In genomic region chr16:74637742-74638453, GRCh38 we compare ENCODE assay signal across 20 cellular contexts. TPM values are rescaled to one million over a fixed set of nuclear protein-coding genes. Genes with fewer than 3 reads are reported as not detected.
DNase-seq lines count a peak whose midpoint lies in the region; ATAC-seq, FAIRE-seq and TF ChIP-seq lines count a peak whose summit lies in the region.
"Had no signal": no experiment of that assay in that cellular context is flagged by ENCODE, and none has a peak within 500 bp of the region (broad histone marks: within the 10 kb centered on the region; RNA-seq: fewer than 3 reads in every experiment).

No MANE protein-coding gene starts in this region.

- DNase-seq in MCF 10A (ENCODE audit: unreplicated experiment) (no peak), mammary epithelial cell (no peak), K562 (ENCODE audit: extremely low read depth in 1 of 4, low spot score in 3 of 4) (no peak), brain microvascular endothelial cell (no peak)
- no peak for DNase-seq in activated CD4-positive, alpha-beta T cell treated with anti-CD3 and anti-CD28 coated beads, Interleukin-2, amount 50 U/mL, for 1 hour
- DNase-seq: AML-193, Calu3, DMS53, H7, MV-4-11, NCI-H1417, NCI-H187 treated with DMSO at 0.1 percent for 48 hours, NCI-H2171, NCI-H446 had no signal

- CTCF ChIA-PET in MCF 10A (lab: Yijun Ruan, JAX) (interaction anchor here (1.5 to 6.5 kb wide), 4 partner anchors 13 to 225 kb away, joined by 5 to 31 read pairs (median 8); no protein-coding TSS in a partner anchor), mammary epithelial cell (lab: Charles Lee; ENCODE audit: low non-redundant PET) (no interaction called here), K562 (lab: Yijun Ruan, JAX; ENCODE audit: low intra/inter-chr PET ratio) (no interaction called here)

- H3K27ac Mint-ChIP-seq in MCF 10A (ENCODE audit: low read depth, unreplicated experiment) = peak overlapping the region; percentile 20

- H3K9me1 ChIP-seq in K562 (ENCODE audit: control insufficient read depth, insufficient read depth, low read length) = no peaks in the 10 kb centered on the region

- H3K36me3 ChIP-seq in mammary epithelial cell (ENCODE audit: insufficient read depth, low read length) = peaks cover 34% of the 10 kb centered on the region
- peaks cover 93% of the 10 kb centered on the region for H3K36me3 ChIP-seq in K562 (ENCODE audit: control insufficient read depth, insufficient read depth, low read length)
- peaks cover 2 to 6% (median 2%) of the 10 kb centered on the region in 4 donors for H3K36me3 ChIP-seq in liver (ENCODE audit: control insufficient read depth in 4 of 4, insufficient read depth in 3 of 4, low read depth in 1 of 4, low read length in 3 of 4)
- H3K36me3 ChIP-seq in brain microvascular endothelial cell (replicated peaks) = peaks cover 25% of the 10 kb centered on the region

- TF ChIP-seq RAD21 in K562 (CRISPR knock-in tag; conservative IDR thresholded peaks at IDR 0.05 in 1 of 2, IDR thresholded peaks at IDR 0.05 in 1 of 2) = no peak
- TF ChIP-seq RAD21 in liver (IDR thresholded peaks at IDR 0.05) = no peak

- no peaks in the 10 kb centered on the region for H4K20me1 ChIP-seq in mammary epithelial cell (ENCODE audit: insufficient read depth, low read length)
- no peaks in the 10 kb centered on the region for H4K20me1 ChIP-seq in K562 (replicated peaks; ENCODE audit: control insufficient read depth, insufficient read depth, low read length)

- H2AFZ ChIP-seq in mammary epithelial cell (ENCODE audit: low read depth, low read length) (no peak overlapping the region), K562 (ENCODE audit: low read depth, low read length) (no peak overlapping the region)

- TF ChIP-seq CTCF in MCF 10A (IDR thresholded peaks at IDR 0.05; ENCODE audit: unreplicated experiment) = no peak
- TF ChIP-seq CTCF in mammary epithelial cell (conservative IDR thresholded peaks at IDR 0.05 in 1 of 2, IDR thresholded peaks at IDR 0.05 in 1 of 2; ENCODE audit: extremely low read depth in 1 of 2, insufficient read depth in 1 of 2, low read depth in 1 of 2, low read length in 2 of 2) = no peak
- TF ChIP-seq CTCF in K562 (IDR thresholded peaks at IDR 0.05 in 2 of 3, conservative IDR thresholded peaks at IDR 0.05 in 1 of 3; ENCODE audit: insufficient read depth in 2 of 3, low read depth in 1 of 3, low read length in 3 of 3) = no peak
- no peak for TF ChIP-seq CTCF in liver (IDR thresholded peaks at IDR 0.05; ENCODE audit: low read depth, low read length, missing input control)
- no peak for TF ChIP-seq CTCF in brain microvascular endothelial cell (IDR thresholded peaks at IDR 0.05; ENCODE audit: low read depth, low read length, missing control alignments)

- H3K36me3 Mint-ChIP-seq in MCF 10A (ENCODE audit: insufficient read depth, unreplicated experiment) = peaks cover 83% of the 10 kb centered on the region

- no peaks in the 10 kb centered on the region for H3K9me3 Mint-ChIP-seq in MCF 10A (ENCODE audit: unreplicated experiment)
- H3K9me3 Mint-ChIP-seq: CD14-positive monocyte had no signal

- H3K27me3 Mint-ChIP-seq in MCF 10A (ENCODE audit: insufficient read depth, unreplicated experiment) = no peaks in the 10 kb centered on the region

- POLR2A ChIA-PET in MCF 10A (lab: Yijun Ruan, JAX) = interaction anchor here (1.2 to 1.8 kb wide), 2 partner anchors 28 to 189 kb away, joined by 4 to 8 read pairs; partner anchors contain the start of gene RFWD3
- POLR2A ChIA-PET in K562 (lab: Yijun Ruan, JAX) = interaction anchor here (1.1 to 1.8 kb wide), 4 partner anchors 9 to 176 kb away, joined by 3 to 4 read pairs (median 4); partner anchors contain the start of gene GLG1

- no peak overlapping the region for H3K4me2 ChIP-seq in mammary epithelial cell (ENCODE audit: insufficient read depth, low read depth, low read length)
- no peak overlapping the region for H3K4me2 ChIP-seq in K562 (ENCODE audit: insufficient read depth, low read length)

- no peak overlapping the region for H3K27ac ChIP-seq in mammary epithelial cell (ENCODE audit: insufficient read depth, low read depth, low read length)
- no peak overlapping the region for H3K27ac ChIP-seq in K562 (ENCODE audit: extremely low read depth, low read depth, low read length)
- H3K27ac ChIP-seq in liver (ENCODE audit: low read depth in 1 of 2, low read length in 2 of 2) = peak overlapping the region; percentile 54 to 63
- H3K27ac ChIP-seq in brain microvascular endothelial cell = no peak overlapping the region
- H3K27ac ChIP-seq: HL-60, RWPE1 had no signal

- intact Hi-C loops in MCF 10A (cut with micrococcal nuclease) = no loop called here
- intact Hi-C loops in mammary epithelial cell (cut with micrococcal nuclease) = no loop called here
- intact Hi-C loops in K562 (cut with micrococcal nuclease) = no loop called here

- no peaks in the 10 kb centered on the region for H3K4me1 Mint-ChIP-seq in MCF 10A (ENCODE audit: insufficient read depth, unreplicated experiment)
- H3K4me1 Mint-ChIP-seq: CD14-positive monocyte had no signal

- in situ Hi-C loops in mammary epithelial cell (cut with MboI; ENCODE audit: low sequenced_read_pairs in 2 of 2) = no loop called here
- in situ Hi-C loops in K562 (cut with MboI) = loop anchor here (10.0 kb wide), 1 partner anchor 323 kb away; no protein-coding TSS in a partner anchor
- in situ Hi-C loops in brain microvascular endothelial cell (cut with HindIII; ENCODE audit: low pct_ligation_motif_present, low sequenced_read_pairs) = no loop called here

- no peak for FAIRE-seq in K562 (lab: Jason Lieb, UNC)
- FAIRE-seq: GM19239 had no signal

- H3K4me3 ChIP-seq in mammary epithelial cell (replicated peaks in 1 of 3; ENCODE audit: insufficient read depth in 1 of 3, low read depth in 2 of 3, low read length in 3 of 3) = no peak overlapping the region
- H3K4me3 ChIP-seq in K562 = no peak overlapping the region
- H3K4me3 ChIP-seq in liver (ENCODE audit: low read depth in 1 of 3, low read length in 3 of 3) = no peak overlapping the region
- H3K4me3 ChIP-seq in brain microvascular endothelial cell (ENCODE audit: low read depth, low read length) = no peak overlapping the region

- H3K4me1 ChIP-seq in mammary epithelial cell (ENCODE audit: insufficient read depth, low read length) (no peaks in the 10 kb centered on the region), K562 (replicated peaks in 1 of 2; ENCODE audit: control insufficient read depth in 2 of 2, insufficient read depth in 2 of 2, low read length in 2 of 2) (no peaks in the 10 kb centered on the region), liver (ENCODE audit: control insufficient read depth in 4 of 4, insufficient read depth in 4 of 4, low read length in 3 of 4) (peaks cover 7 to 31% (median 24%) of the 10 kb centered on the region in 4 donors)

- BruUV-seq in MCF 10A (replicated peaks; lab: Mats Ljungman, UMichigan) (no TSS peak), mammary epithelial cell (replicated peaks; lab: Mats Ljungman, UMichigan) (no TSS peak), K562 (replicated peaks; lab: Mats Ljungman, UMichigan) (TSS peak; percentile 9)

- no peaks in the 10 kb centered on the region for H3K9me3 ChIP-seq in mammary epithelial cell (replicated peaks; ENCODE audit: insufficient read depth, low read length)
- H3K9me3 ChIP-seq in K562 (replicated peaks; ENCODE audit: control insufficient read depth, insufficient read depth, low read depth, low read length) = no peaks in the 10 kb centered on the region
- no peaks in the 10 kb centered on the region for H3K9me3 ChIP-seq in liver (ENCODE audit: control insufficient read depth in 4 of 4, low read length in 3 of 4)

- no peak overlapping the region for H3K4me3 Mint-ChIP-seq in MCF 10A (ENCODE audit: unreplicated experiment)
- H3K4me3 Mint-ChIP-seq: CD14-positive monocyte had no signal

- H3K79me2 ChIP-seq in mammary epithelial cell (ENCODE audit: insufficient read depth, low read length) (peaks cover 16% of the 10 kb centered on the region), K562 (ENCODE audit: control insufficient read depth, insufficient read depth, low read length) (no peaks in the 10 kb centered on the region; the same call in 2 of the 3 replicates)

- dilution Hi-C loops in mammary epithelial cell (cut with HindIII; ENCODE audit: low sequenced_read_pairs) = no loop called here

- ATAC-seq in K562 (no peak), HG03439 (IDR thresholded peaks at IDR 0.05; ENCODE audit: unreplicated experiment) (no peak)

- H3K9ac ChIP-seq in mammary epithelial cell (ENCODE audit: insufficient read depth, low read length) (no peak overlapping the region), K562 (ENCODE audit: insufficient read depth in 1 of 2, low read depth in 2 of 2, low read length in 2 of 2) (no peak overlapping the region), liver (ENCODE audit: low read depth in 1 of 2, low read length in 2 of 2) (peak overlapping the region in 1 of 2 donors; percentile 45)

- TF ChIP-seq EP300 in K562 (IDR thresholded peaks at IDR 0.05; ENCODE audit: low read length) = no peak

- TF ChIP-seq POLR2A in K562 (conservative IDR thresholded peaks at IDR 0.05) = no peak

- H3K27me3 ChIP-seq in mammary epithelial cell (ENCODE audit: insufficient read depth, low read length) (no peaks in the 10 kb centered on the region), K562 (ENCODE audit: control insufficient read depth in 2 of 2, insufficient read depth in 2 of 2, low read length in 2 of 2) (no peaks in the 10 kb centered on the region), liver (ENCODE audit: control insufficient read depth in 4 of 4, insufficient read depth in 4 of 4, low read length in 3 of 4) (no peaks in the 10 kb centered on the region), brain microvascular endothelial cell (replicated peaks) (no peaks in the 10 kb centered on the region)

- 96% methylated on average over 7 of the region's 7 CpGs for WGBS in mammary epithelial cell (ENCODE audit: low coverage, missing lambda C conversion rate)
- 85% methylated on average over 7 of the region's 7 CpGs for WGBS in K562 (ENCODE audit: insufficient coverage, low coverage, missing lambda C conversion rate)
- 39% methylated on average over 7 of the region's 7 CpGs for WGBS in liver

RNA-seq across cellular contexts. Expression of gene RFWD3, which starts 28.8 kb away (rescaled TPM):
- total RNA-seq in MCF 10A (2022) (31.2 and 33.7 TPM in 2 replicates), mammary epithelial cell (10 to 100 TPM; 33.2 to 59.3 TPM), K562 (2014; rRNA removed) (68.1 and 71.5 TPM in 2 replicates), K562 (2014; rRNA removed; fragmentation: Illumina TruSeq; extraction: Trizol) (79.0 and 83.5 TPM in 2 replicates), K562 (2015; rRNA removed; fragmentation: Illumina TruSeq; extraction: Trizol) (77.4 and 86.1 TPM in 2 replicates), K562 (2021) (111 and 121 TPM in 2 replicates), liver (10 to 100 TPM; 14.5 to 21.8 TPM)
- polyA plus RNA-seq in mammary epithelial cell (39.5 TPM), K562 (2011; rRNA removed) (87.1 and 111 TPM in 2 replicates), K562 (2014; fragmentation: Illumina TruSeq; extraction: Trizol) (89.1 and 93.1 TPM in 2 replicates), K562 (2014; fragmentation: Nextera tagmentation; extraction: Ambion mirVana) (10 to 100 TPM; 20.8 to 55.5 TPM), K562 (2014; rRNA removed) (70.1 and 75.2 TPM in 2 replicates), liver (1 to 10 TPM; 2.4 to 3.6 TPM)
- polyA minus RNA-seq in mammary epithelial cell = 234 TPM
- total RNA-seq in K562 (2011; cell fraction: chromatin; rRNA removed; ENCODE audit: low replicate concordance) = 202 and 277 TPM in 2 replicates
- 120 and 121 TPM in 2 replicates for total RNA-seq in K562 (2011; cell fraction: nucleolus; rRNA removed)
- total RNA-seq in K562 (2011; cell fraction: nucleoplasm; rRNA removed) = 204 and 261 TPM in 2 replicates
- polyA plus RNA-seq in K562 (2011; cell fraction: cytosol; rRNA removed) = 75.3 and 82.0 TPM in 2 replicates
- 53.1 and 58.5 TPM in 2 replicates for polyA plus RNA-seq in K562 (2011; cell fraction: nucleus; rRNA removed)
- 47.4 and 51.1 TPM in 2 replicates for polyA plus RNA-seq in K562 (2012)
- 222 and 269 TPM in 2 replicates for polyA minus RNA-seq in K562 (2011; rRNA and poly(A)+ RNA removed)
- polyA minus RNA-seq in K562 (2011; cell fraction: cytosol; rRNA and poly(A)+ RNA removed) = 64.4 and 77.8 TPM in 2 replicates
- 54.1 and 74.6 TPM in 2 replicates for polyA minus RNA-seq in K562 (2011; cell fraction: nucleus; rRNA and poly(A)+ RNA removed)

RNA-seq across cellular contexts. Expression of gene GLG1, which starts 31.0 kb away (rescaled TPM):
- total RNA-seq in MCF 10A (2022) = 99.1 and 132 TPM in 2 replicates
- total RNA-seq in mammary epithelial cell = 100 to 1,000 TPM; 108 to 150 TPM
- polyA plus RNA-seq in mammary epithelial cell = 84.6 TPM
- 169 TPM for polyA minus RNA-seq in mammary epithelial cell
- total RNA-seq in K562 (2011; cell fraction: chromatin; rRNA removed; ENCODE audit: low replicate concordance) = 147 and 204 TPM in 2 replicates
- total RNA-seq in K562 (2011; cell fraction: nucleolus; rRNA removed) = 111 and 116 TPM in 2 replicates
- total RNA-seq in K562 (2011; cell fraction: nucleoplasm; rRNA removed) = 154 and 170 TPM in 2 replicates
- total RNA-seq in K562 (2014; rRNA removed) = 29.9 and 31.1 TPM in 2 replicates
- 24.0 and 26.5 TPM in 2 replicates for total RNA-seq in K562 (2014; rRNA removed; fragmentation: Illumina TruSeq; extraction: Trizol)
- total RNA-seq in K562 (2015; rRNA removed; fragmentation: Illumina TruSeq; extraction: Trizol) = 22.9 and 24.5 TPM in 2 replicates
- total RNA-seq in K562 (2021) = 32.9 and 36.0 TPM in 2 replicates
- polyA plus RNA-seq in K562 (2011; rRNA removed) = 23.6 and 28.9 TPM in 2 replicates
- polyA plus RNA-seq in K562 (2011; cell fraction: cytosol; rRNA removed) = 12.2 and 19.7 TPM in 2 replicates
- polyA plus RNA-seq in K562 (2011; cell fraction: nucleus; rRNA removed) = 26.3 and 32.2 TPM in 2 replicates
- polyA plus RNA-seq in K562 (2012) = 23.7 and 25.1 TPM in 2 replicates
- polyA plus RNA-seq in K562 (2014; fragmentation: Illumina TruSeq; extraction: Trizol) = 22.2 and 25.8 TPM in 2 replicates
- polyA plus RNA-seq in K562 (2014; fragmentation: Nextera tagmentation; extraction: Ambion mirVana) = 1 to 10 TPM; 6.2 to 7.2 TPM
- 18.0 and 20.6 TPM in 2 replicates for polyA plus RNA-seq in K562 (2014; rRNA removed)
- polyA minus RNA-seq in K562 (2011; rRNA and poly(A)+ RNA removed) = 56.5 and 66.1 TPM in 2 replicates
- 26.3 and 35.2 TPM in 2 replicates for polyA minus RNA-seq in K562 (2011; cell fraction: cytosol; rRNA and poly(A)+ RNA removed)
- polyA minus RNA-seq in K562 (2011; cell fraction: nucleus; rRNA and poly(A)+ RNA removed) = 24.6 and 39.7 TPM in 2 replicates
- 10 to 100 TPM; 70.7 to 71.5 TPM for total RNA-seq in liver
- 10 to 100 TPM; 22.2 to 25.1 TPM for polyA plus RNA-seq in liver

Comparison
In these comparisons a context has a peak if more than half of its experiments do, and no peak if none do; other contexts are left out.
1. H3K27ac ChIP-seq: peak in liver (2 of 2); none in mammary epithelial cell (single experiment), K562 (single experiment) and brain microvascular endothelial cell (single experiment).